ENCODE assay signal across 7 cellular contexts in genomic region chr10:28669227-28670173, GRCh38. TPM values are rescaled to one million over a fixed set of nuclear protein-coding genes. Genes with fewer than 3 reads are reported as not detected.
DNase-seq lines count a peak whose midpoint lies in the region; ATAC-seq, FAIRE-seq and TF ChIP-seq lines count a peak whose summit lies in the region.

No MANE protein-coding gene starts in this region.

- H3K4me2 ChIP-seq in GM23338 (peak overlapping the region; percentile 91), fibroblast of lung (ENCODE audit: extremely low read depth, insufficient read depth, low read length) (peak overlapping the region; percentile 89)

- no peak for TF ChIP-seq CTCF in GM23338 (conservative IDR thresholded peaks at IDR 0.05; ENCODE audit: low read depth in 2 of 2)
- TF ChIP-seq CTCF in fibroblast of lung (conservative IDR thresholded peaks at IDR 0.05 in 1 of 2, IDR thresholded peaks at IDR 0.05 in 1 of 2; ENCODE audit: low read depth in 1 of 2, low read length in 2 of 2), result no peak
- TF ChIP-seq CTCF in sigmoid colon (IDR thresholded peaks at IDR 0.05), result no peak

- no peak overlapping the region for H3K27ac ChIP-seq in GM23338 (ENCODE audit: low read depth)
- H3K27ac ChIP-seq in SK-N-MC, result no peak overlapping the region
- no peak overlapping the region for H3K27ac ChIP-seq in fibroblast of lung (ENCODE audit: insufficient read depth, low read length)
- H3K27ac ChIP-seq in sigmoid colon, result no peak overlapping the region

- TF ChIP-seq EP300 in sigmoid colon (IDR thresholded peaks at IDR 0.05), result no peak

- peak; percentile 28 for DNase-seq in GM23338 (ENCODE audit: low spot score)
- no peak for DNase-seq in SK-N-MC (ENCODE audit: low read depth, low spot score)
- no peak for DNase-seq in fibroblast of lung (ENCODE audit: low read depth in 2 of 2)
- DNase-seq in sigmoid colon, result no peak
- DNase-seq in HTR-8/SVneo (ENCODE audit: insufficient read length, low spot score), result no peak
- DNase-seq in frontal cortex (ENCODE audit: low spot score in 2 of 2), result no peak

- H3K9me3 ChIP-seq in SK-N-MC (ENCODE audit: low read depth, low read length), result no peaks in the 10 kb centered on the region
- no peaks in the 10 kb centered on the region for H3K9me3 ChIP-seq in fibroblast of lung (ENCODE audit: control insufficient read depth, insufficient read depth, low read depth, low read length)
- H3K9me3 ChIP-seq in sigmoid colon, result no peaks in the 10 kb centered on the region

- no peaks in the 10 kb centered on the region for H3K9me2 ChIP-seq in GM23338 (ENCODE audit: insufficient read depth)

- no peaks in the 10 kb centered on the region for H3K9me3 Mint-ChIP-seq in GM23338

- no peak for ATAC-seq in GM23338
- ATAC-seq in HG02885 (IDR thresholded peaks at IDR 0.05; ENCODE audit: poor library complexity, unreplicated experiment), result no peak

- H3K27me3 ChIP-seq in GM23338 (ENCODE audit: insufficient read depth) (peaks cover 45% of the 10 kb centered on the region), fibroblast of lung (ENCODE audit: control insufficient read depth, insufficient read depth, low read length) (peaks cover 20% of the 10 kb centered on the region), sigmoid colon (peaks cover 0 to 45% (median 16%) of the 10 kb centered on the region in 3 donors)

- intact Hi-C loops in sigmoid colon (cut with DNase I), result loop anchor here (5.0 to 10.0 kb wide), 2 partner anchors 463 to 775 kb away; no protein-coding TSS in a partner anchor

- no peaks in the 10 kb centered on the region for H4K20me1 ChIP-seq in GM23338 (replicated peaks; ENCODE audit: insufficient read depth)
- no peaks in the 10 kb centered on the region for H4K20me1 ChIP-seq in fibroblast of lung (ENCODE audit: control insufficient read depth, extremely low read depth, insufficient read depth, low read length)

- FAIRE-seq in HTR-8/SVneo (lab: Jason Lieb, UNC) (no peak), frontal cortex (lab: Jason Lieb, UNC) (no peak)

- no peaks in the 10 kb centered on the region for H3K36me3 ChIP-seq in GM23338 (ENCODE audit: insufficient read depth)
- H3K36me3 ChIP-seq in SK-N-MC (ENCODE audit: insufficient read depth, low read length), result no peaks in the 10 kb centered on the region
- H3K36me3 ChIP-seq in fibroblast of lung (ENCODE audit: control insufficient read depth, insufficient read depth, low read length), result no peaks in the 10 kb centered on the region
- no peaks in the 10 kb centered on the region for H3K36me3 ChIP-seq in sigmoid colon

- peak overlapping the region; percentile 95 for H2AFZ ChIP-seq in GM23338
- no peak overlapping the region for H2AFZ ChIP-seq in fibroblast of lung (ENCODE audit: low read length)

- peaks cover 34% of the 10 kb centered on the region for H3K27me3 Mint-ChIP-seq in GM23338 (ENCODE audit: insufficient read depth, low read depth, poor library complexity)

- no peaks in the 10 kb centered on the region for H3K79me2 ChIP-seq in GM23338 (replicated peaks; ENCODE audit: insufficient read depth)
- H3K79me2 ChIP-seq in fibroblast of lung (ENCODE audit: control insufficient read depth, insufficient read depth, low read length), result no peaks in the 10 kb centered on the region

- WGBS in sigmoid colon, 2 donors, result 39 to 46% methylated on average over 21 of the region's 21 CpGs

- TF ChIP-seq POLR2A in sigmoid colon (IDR thresholded peaks at IDR 0.05), result no peak

- H3K9ac ChIP-seq in SK-N-MC (ENCODE audit: insufficient read length) (no peak overlapping the region), fibroblast of lung (ENCODE audit: insufficient read depth, low read length) (no peak overlapping the region)

- peaks cover 12% of the 10 kb centered on the region for H3K4me1 Mint-ChIP-seq in GM23338

- H3K36me3 Mint-ChIP-seq in GM23338 (ENCODE audit: low read depth), result no peaks in the 10 kb centered on the region

- no peaks in the 10 kb centered on the region for H3F3A ChIP-seq in GM23338 (replicated peaks; ENCODE audit: low read depth)

- H3K4me1 ChIP-seq in GM23338 (ENCODE audit: insufficient read depth) (peaks cover 10% of the 10 kb centered on the region; the same call in 1 of the 2 replicates), fibroblast of lung (ENCODE audit: control insufficient read depth, extremely low read depth, insufficient read depth, low read length) (peaks cover 2% of the 10 kb centered on the region), sigmoid colon (peaks cover 0 to 12% (median 10%) of the 10 kb centered on the region in 4 donors)

- peak overlapping the region; percentile 88 for H3K4me3 Mint-ChIP-seq in GM23338

- no peak overlapping the region; the same call in 1 of the 2 replicates for H3K27ac Mint-ChIP-seq in GM23338

- H3K4me3 ChIP-seq in GM23338 (peak overlapping the region; percentile 78), SK-N-MC (peak overlapping the region; percentile 72), fibroblast of lung (replicated peaks in 1 of 4; ENCODE audit: control extremely low read depth in 1 of 4, insufficient read depth in 1 of 4, low read depth in 3 of 4, low read length in 4 of 4) (peak overlapping the region; percentile 40 to 65 (median 52)), sigmoid colon (peak overlapping the region; percentile 14 to 46 (median 30))

TF ChIP-seq in GM23338, 12 proteins besides CTCF, POLR2A, EP300 and RAD21:
- TF ChIP-seq STAT1 (IDR thresholded peaks at IDR 0.05; ENCODE audit: unreplicated experiment), result no peak
- TF ChIP-seq ZNF114 (CRISPR knock-in tag; IDR thresholded peaks at IDR 0.05), result no peak
- TF ChIP-seq ETS1 (IDR thresholded peaks at IDR 0.05), result no peak
- no peak for TF ChIP-seq ZNF331 (CRISPR knock-in tag; IDR thresholded peaks at IDR 0.05; ENCODE audit: low read depth)

RNA-seq across cellular contexts. Expression of gene BAMBI, which starts 7.8 kb away (rescaled TPM):
- 37.5 and 39.5 TPM in 2 replicates for total RNA-seq in GM23338 (2014; rRNA removed; shearing (Covaris generic))
- 18.7 and 20.1 TPM in 2 replicates for polyA plus RNA-seq in GM23338 (2016; fragmentation: Nextera tagmentation; extraction: Ambion mirVana)
- 4.6 and 5.6 TPM in 2 replicates for total RNA-seq in fibroblast of lung
- 2.9 and 17.8 TPM in 2 replicates for polyA plus RNA-seq in fibroblast of lung
- polyA plus RNA-seq in fibroblast of lung (2012), result 4.0 and 25.6 TPM in 2 replicates
- 4.9 and 17.5 TPM in 2 replicates for polyA minus RNA-seq in fibroblast of lung (ENCODE audit: low replicate concordance)
- total RNA-seq in sigmoid colon, result 1 to 10 TPM; 3.6 to 5.3 (median 5.0) TPM
- polyA plus RNA-seq in sigmoid colon, result 1 to 10 TPM in 2 of 3 donors, under 1 TPM in 1; 0.87 to 2.4 (median 1.2) TPM
- 4.5 TPM for total RNA-seq in frontal cortex
